ENCODE assay signal across 18 cellular contexts in genomic region chr1:6040859-6041415, GRCh38.
"Had no signal": no experiment of that assay in that cellular context is flagged by ENCODE, and none has a peak within 500 bp of the region (broad histone marks: within the 10 kb centered on the region; RNA-seq: fewer than 3 reads in every experiment).

No MANE protein-coding gene starts in this region.

- H3K36me3 Mint-ChIP-seq: WTC11 had no signal

- H3K9me3 ChIP-seq: esophagus muscularis mucosa, sigmoid colon, transverse colon, uterus had no signal

- H3K27me3 ChIP-seq: sigmoid colon, transverse colon, uterus had no signal

- ATAC-seq: activated CD4-positive, alpha-beta T cell treated with anti-CD3 and anti-CD28 coated beads for 36 hours; stimulated activated naive B cell treated with anti-CD40 and anti-IgM and Interleukin-4, amounts not matched to agents 10 μg/mL and 1 μg/mL and 100 μg/mL, for 72 hours had no signal

- H3K4me1 ChIP-seq: esophagus muscularis mucosa, sigmoid colon, transverse colon, uterus had no signal

- H3K27me3 Mint-ChIP-seq: activated CD4-positive, alpha-beta T cell treated with anti-CD3 and anti-CD28 coated beads for 36 hours; activated naive CD8-positive, alpha-beta T cell treated with anti-CD3 and anti-CD28 coated beads, Interleukin-2, amount 10 ng/mL, durations not matched to agents 7 days and 5 days; memory B cell; stimulated activated naive B cell treated with anti-CD40 and anti-IgM and Interleukin-4, amounts not matched to agents 10 μg/mL and 1 μg/mL and 100 μg/mL, for 72 hours had no signal

- H3K27ac ChIP-seq: coronary artery, esophagus muscularis mucosa, sigmoid colon, transverse colon, uterus had no signal

- H3K4me3 Mint-ChIP-seq: activated CD4-positive, alpha-beta T cell treated with anti-CD3 and anti-CD28 coated beads for 36 hours; activated naive CD4-positive, alpha-beta T cell treated with anti-CD3 and anti-CD28 coated beads for 36 hours; activated naive CD8-positive, alpha-beta T cell treated with anti-CD3 and anti-CD28 coated beads, Interleukin-2, amount 10 ng/mL, durations not matched to agents 7 days and 5 days; activated T-cell treated with anti-CD3 and anti-CD28 coated beads, Interleukin-2, amount 50 U/mL, for 4 hours; memory B cell; nephron; stimulated activated naive B cell treated with anti-CD40 and anti-IgM and Interleukin-4, amounts not matched to agents 10 μg/mL and 1 μg/mL and 100 μg/mL, for 72 hours; WTC11 had no signal

- H3K9me3 Mint-ChIP-seq: activated naive CD4-positive, alpha-beta T cell treated with anti-CD3 and anti-CD28 coated beads for 36 hours; activated naive CD8-positive, alpha-beta T cell treated with anti-CD3 and anti-CD28 coated beads, Interleukin-2, amount 10 ng/mL, durations not matched to agents 7 days and 5 days; activated T-cell treated with anti-CD3 and anti-CD28 coated beads, Interleukin-2, amount 50 U/mL, for 4 hours; memory B cell; nephron; stimulated activated naive B cell treated with anti-CD40 and anti-IgM and Interleukin-4, amounts not matched to agents 10 μg/mL and 1 μg/mL and 100 μg/mL, for 72 hours; WTC11 had no signal

- H3K4me3 ChIP-seq: coronary artery, esophagus muscularis mucosa, sigmoid colon, transverse colon, uterus had no signal

- H3K4me1 Mint-ChIP-seq: nephron had no signal

- DNase-seq: activated CD4-positive, alpha-beta T cell treated with anti-CD3 and anti-CD28 coated beads, Interleukin-2, amount 50 U/mL, for 4 hours; activated CD8-positive, alpha-beta memory T cell treated with anti-CD3 and anti-CD28 coated beads for 24 hours; activated T-cell treated with anti-CD3 and anti-CD28 coated beads, Interleukin-2, amount 50 U/mL, for 4 hours; amniotic stem cell; hippocampal formation; kidney glomerular epithelial cell; sigmoid colon; stimulated activated naive B cell treated with anti-CD40 and anti-IgM and Interleukin-4, amounts not matched to agents 10 μg/mL and 1 μg/mL and 100 μg/mL, for 72 hours had no signal

- H3K27ac Mint-ChIP-seq: activated CD4-positive, alpha-beta T cell treated with anti-CD3 and anti-CD28 coated beads for 36 hours; activated naive CD4-positive, alpha-beta T cell treated with anti-CD3 and anti-CD28 coated beads for 36 hours; memory B cell; nephron; stimulated activated naive B cell treated with anti-CD40 and anti-IgM and Interleukin-4, amounts not matched to agents 10 μg/mL and 1 μg/mL and 100 μg/mL, for 72 hours; WTC11 had no signal

- H3K36me3 ChIP-seq: sigmoid colon, transverse colon, uterus had no signal
